29 cellular contexts compared by ENCODE assay signal in genomic region chr22:21686193-21686608, GRCh38. TPM values are rescaled to one million over a fixed set of nuclear protein-coding genes. Genes with fewer than 3 reads are reported as not detected.
"Had no signal": no experiment of that assay in that cellular context is flagged by ENCODE, and none has a peak within 500 bp of the region (broad histone marks: within the 10 kb centered on the region; RNA-seq: fewer than 3 reads in every experiment).

No MANE protein-coding gene starts in this region.

- H3K36me3 ChIP-seq: breast epithelium had no signal

- ATAC-seq: activated CD4-positive, alpha-beta T cell treated with anti-CD3 and anti-CD28 coated beads for 36 hours; activated CD8-positive, alpha-beta memory T cell treated with anti-CD3 and anti-CD28 coated beads, Interleukin-2, amount 10 ng/mL, durations not matched to agents 7 days and 5 days; activated CD8-positive, alpha-beta T cell treated with anti-CD3 and anti-CD28 coated beads, Interleukin-2, amount 10 ng/mL, durations not matched to agents 7 days and 5 days; activated naive CD8-positive, alpha-beta T cell treated with anti-CD3 and anti-CD28 coated beads, Interleukin-2, amount 50 U/mL, for 24 hours had no signal

- FAIRE-seq: TTC549 had no signal

- H3K9me3 ChIP-seq: ascending aorta, breast epithelium had no signal

- H3K27ac ChIP-seq: ascending aorta, breast epithelium, VCaP had no signal

- H3K4me1 ChIP-seq: ascending aorta, breast epithelium had no signal

- H3K4me3 ChIP-seq: ascending aorta, breast epithelium had no signal

- H3K27me3 ChIP-seq: ascending aorta, brain microvascular endothelial cell, breast epithelium had no signal

- DNase-seq: activated B cell treated with CpG ODN at 0.5 μM for 24 hours; activated CD4-positive, alpha-beta memory T cell treated with anti-CD3 and anti-CD28 coated beads, Interleukin-2, amount 10 ng/mL, durations not matched to agents 7 days and 5 days; activated CD4-positive, alpha-beta T cell treated with anti-CD3 and anti-CD28 coated beads for 36 hours; activated CD4-positive, alpha-beta T cell treated with anti-CD3 and anti-CD28 coated beads for 48 hours; activated CD4-positive, alpha-beta T cell treated with anti-CD3 and anti-CD28 coated beads, Interleukin-2, amount 10 ng/mL, durations not matched to agents 7 days and 5 days; activated CD4-positive, alpha-beta T cell treated with anti-CD3 and anti-CD28 coated beads, Interleukin-2, amount 50 U/mL, for 48 hours; activated CD4-positive, CD25-positive, alpha-beta regulatory T cell treated with anti-CD3 and anti-CD28 coated beads, Interleukin-2, amount 50 U/mL, for 72 hours; activated CD8-positive, alpha-beta memory T cell treated with anti-CD3 and anti-CD28 coated beads for 24 hours; activated CD8-positive, alpha-beta memory T cell treated with anti-CD3 and anti-CD28 coated beads, Interleukin-2, amount 10 ng/mL, durations not matched to agents 7 days and 5 days; activated CD8-positive, alpha-beta memory T cell treated with anti-CD3 and anti-CD28 coated beads, Interleukin-2, amount 50 U/mL, for 48 hours; activated CD8-positive, alpha-beta T cell treated with anti-CD3 and anti-CD28 coated beads, Interleukin-2, amount 10 ng/mL, durations not matched to agents 7 days and 5 days; activated effector memory CD4-positive, alpha-beta T cell treated with Interleukin-2 at 50 U/mL for 16 hours; activated gamma-delta T cell; activated naive CD4-positive, alpha-beta T cell treated with Interleukin-2 at 50 U/mL for 16 hours; activated naive CD8-positive, alpha-beta T cell treated with anti-CD3 and anti-CD28 coated beads, Interleukin-2, amount 10 ng/mL, durations not matched to agents 7 days and 5 days; activated naive CD8-positive, alpha-beta T cell treated with anti-CD3 and anti-CD28 coated beads, Interleukin-2, amount 50 U/mL, for 24 hours; activated T-cell treated with anti-CD3 and anti-CD28 coated beads, Interleukin-2, amount 50 U/mL, for 24 hours; activated T-cell treated with anti-CD3 and anti-CD28 coated beads, Interleukin-2, amount 50 U/mL, for 48 hours; amygdala; anterior cingulate cortex; brain microvascular endothelial cell; central memory CD4-positive, alpha-beta T cell; T-helper 1 cell; T-helper 2 cell; T-helper 9 cell had no signal

RNA-seq across cellular contexts. Expression of gene CCDC116, which starts 53.6 kb away (rescaled TPM):
- total RNA-seq: ascending aorta had no signal
